In the genomic region with DNA sequence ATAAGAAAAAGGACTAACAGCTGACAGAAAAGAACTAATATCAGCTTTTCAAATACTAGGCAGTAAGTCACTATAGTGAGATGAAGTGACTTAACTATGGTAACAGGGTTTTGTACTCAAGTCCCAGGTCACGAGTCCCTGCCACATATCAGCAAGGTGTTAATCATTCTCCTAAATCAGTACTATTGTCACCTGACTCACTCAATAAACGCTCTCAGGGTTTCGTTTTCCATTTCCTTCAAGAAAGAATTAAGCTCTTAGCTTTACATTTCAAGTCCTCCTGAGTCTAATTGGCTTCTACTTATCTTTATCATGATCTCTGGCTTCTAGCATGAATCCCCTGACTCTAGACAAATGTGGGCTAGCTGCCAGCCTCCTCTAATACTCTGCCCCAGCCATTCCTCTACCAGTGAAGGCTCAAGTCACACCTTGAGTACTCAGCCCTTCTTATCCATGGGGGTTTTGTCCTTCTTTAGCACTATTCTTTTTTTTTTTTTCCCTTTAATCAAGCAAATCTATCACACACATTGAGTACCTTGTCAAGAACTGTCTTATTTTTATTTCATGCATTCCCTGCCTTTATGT, we compare ENCODE assay signal across 11 cellular contexts. TPM values are rescaled to one million over a fixed set of nuclear protein-coding genes. Genes with fewer than 3 reads are reported as not detected.
DNase-seq lines count a peak whose midpoint lies in the region; ATAC-seq and TF ChIP-seq lines count a peak whose summit lies in the region.
"Had no signal": no experiment of that assay in that cellular context is flagged by ENCODE, and none has a peak within 500 bp of the region (broad histone marks: within the 10 kb centered on the region; RNA-seq: fewer than 3 reads in every experiment).

No MANE protein-coding gene starts in this region.

- H3K4me1 Mint-ChIP-seq in activated T-cell treated with anti-CD3 and anti-CD28 coated beads, Interleukin-2, amount 50 U/mL, for 72 hours (ENCODE audit: low read depth) = peaks cover 6% of the 10 kb centered on the region
- peaks cover 14% of the 10 kb centered on the region for H3K4me1 Mint-ChIP-seq in T-helper 17 cell

- no peaks in the 10 kb centered on the region for H3K27me3 ChIP-seq in kidney epithelial cell (ENCODE audit: control insufficient read depth, insufficient read depth, low read length)
- no peaks in the 10 kb centered on the region for H3K27me3 ChIP-seq in stomach
- H3K27me3 ChIP-seq: right atrium auricular region had no signal

- WGBS in stomach, 5 donors = 25 to 51% (median 44%) methylated on average over 3 of the region's 3 CpGs

- peak in 1 of 2 donors; percentile 72 for ATAC-seq in activated T-cell treated with anti-CD3 and anti-CD28 coated beads, Interleukin-2, amount 50 U/mL, for 72 hours (replicated peaks in 1 of 2)
- peak; percentile 69 for ATAC-seq in T-helper 17 cell

- peaks cover 3 to 58% of the 10 kb centered on the region in 2 donors for H3K36me3 Mint-ChIP-seq in activated T-cell treated with anti-CD3 and anti-CD28 coated beads, Interleukin-2, amount 50 U/mL, for 72 hours (ENCODE audit: insufficient read depth in 2 of 2)
- no peaks in the 10 kb centered on the region for H3K36me3 Mint-ChIP-seq in T-helper 17 cell (ENCODE audit: low read depth)

- H3K27me3 Mint-ChIP-seq in activated T-cell treated with anti-CD3 and anti-CD28 coated beads, Interleukin-2, amount 50 U/mL, for 72 hours (ENCODE audit: low read depth) = no peaks in the 10 kb centered on the region
- no peaks in the 10 kb centered on the region for H3K27me3 Mint-ChIP-seq in T-helper 17 cell

- H3K27ac Mint-ChIP-seq in activated T-cell treated with anti-CD3 and anti-CD28 coated beads, Interleukin-2, amount 50 U/mL, for 72 hours = peak overlapping the region; percentile 10
- peak overlapping the region; percentile 53 for H3K27ac Mint-ChIP-seq in T-helper 17 cell

- intact Hi-C loops in stomach (cut with DNase I; ENCODE audit: low total_unique reads) = no loop called here

- peak overlapping the region; percentile 58 to 85 (median 69) for H3K27ac ChIP-seq in stomach
- H3K27ac ChIP-seq: right atrium auricular region had no signal

- no peaks in the 10 kb centered on the region for H3K9me3 ChIP-seq in T-helper 17 cell (ENCODE audit: control insufficient read depth, low read length, poor library complexity, severe bottlenecking)
- H3K9me3 ChIP-seq in stomach = no peaks in the 10 kb centered on the region
- H3K9me3 ChIP-seq: right atrium auricular region had no signal

- H3K9me3 Mint-ChIP-seq in activated T-cell treated with anti-CD3 and anti-CD28 coated beads, Interleukin-2, amount 50 U/mL, for 72 hours = no peaks in the 10 kb centered on the region

- H3K4me1 ChIP-seq in stomach = peaks cover 4 to 20% (median 8%) of the 10 kb centered on the region in 4 donors
- H3K4me1 ChIP-seq: right atrium auricular region had no signal

- TF ChIP-seq POLR2A in stomach (IDR thresholded peaks at IDR 0.05) = no peak

- H3K4me3 ChIP-seq in kidney epithelial cell (ENCODE audit: low read depth, low read length) (no peak overlapping the region), stomach (no peak overlapping the region)
- H3K4me3 ChIP-seq: right atrium auricular region had no signal

- peaks cover 1% of the 10 kb centered on the region for H3K36me3 ChIP-seq in kidney epithelial cell (ENCODE audit: control insufficient read depth, insufficient read depth, low read length)
- peaks cover 0 to 11% (median 0%) of the 10 kb centered on the region in 4 donors for H3K36me3 ChIP-seq in stomach
- H3K36me3 ChIP-seq: right atrium auricular region had no signal

- TF ChIP-seq EP300 in stomach (IDR thresholded peaks at IDR 0.05) = no peak

- H3K4me3 Mint-ChIP-seq in activated T-cell treated with anti-CD3 and anti-CD28 coated beads, Interleukin-2, amount 50 U/mL, for 72 hours = no peak overlapping the region
- peak overlapping the region; percentile 63 for H3K4me3 Mint-ChIP-seq in T-helper 17 cell

- TF ChIP-seq CTCF in kidney epithelial cell (IDR thresholded peaks at IDR 0.05; ENCODE audit: insufficient read depth, low read length, poor library complexity, severe bottlenecking) (no peak), stomach (IDR thresholded peaks at IDR 0.05) (no peak)

- no peak for DNase-seq in activated T-cell treated with anti-CD3 and anti-CD28 coated beads, Interleukin-2, amount 50 U/mL, for 72 hours
- DNase-seq in activated T-cell treated with anti-CD3 and anti-CD28 coated beads, Interleukin-2, amount 50 U/mL, for 48 hours = no peak
- DNase-seq in T-helper 17 cell = no peak
- peak; percentile 51 for DNase-seq in kidney epithelial cell (ENCODE audit: low read depth)
- DNase-seq in stomach = peak; percentile 67
- DNase-seq in SK-N-DZ (ENCODE audit: low spot score) = no peak
- DNase-seq in NCI-H774 (lab: John Stamatoyannopoulos, UW) = no peak
- no peak for DNase-seq in NCI-H748 treated with DMSO at 0.1 percent for 48 hours (lab: John Stamatoyannopoulos, UW)
- DNase-seq: cerebellar nuclear complex, NCI-H1048 had no signal

RNA-seq across cellular contexts. Expression of a gene that starts 20.1 kb away (rescaled TPM):
- 10 to 100 TPM; 76.9 to 80.8 TPM for total RNA-seq in activated T-cell treated with anti-CD3 and anti-CD28 coated beads, Interleukin-2, amount 50 U/mL, for 72 hours
- total RNA-seq in T-helper 17 cell (1 to 10 TPM; 3.2 to 8.6 TPM), kidney epithelial cell (10.2 TPM in 2 replicates), stomach (10 to 100 TPM in 1 of 5 donors, 1 to 10 TPM in 2, under 1 TPM in 2; 0.29 to 11.1 (median 9.0) TPM)
- 1 to 10 TPM in 2 of 3 donors, under 1 TPM in 1; 0.61 to 3.2 (median 1.7) TPM for polyA plus RNA-seq in stomach
- 55.5 and 65.5 TPM in 2 replicates for polyA plus RNA-seq in SK-N-DZ (2014; cell fraction: cytosol; rRNA removed)
- polyA plus RNA-seq in SK-N-DZ (2014; cell fraction: nucleus; rRNA removed) = 42.2 and 45.1 TPM in 2 replicates

Comparison
In these comparisons a context has a peak if more than half of its experiments do, and no peak if none do; other contexts are left out.
1. DNase-seq: peak in kidney epithelial cell (single experiment) and stomach (single experiment); none in activated T-cell treated with anti-CD3 and anti-CD28 coated beads, Interleukin-2, amount 50 U/mL, for 72 hours (0 of 2), activated T-cell treated with anti-CD3 and anti-CD28 coated beads, Interleukin-2, amount 50 U/mL, for 48 hours (0 of 2), T-helper 17 cell (0 of 3), SK-N-DZ (single experiment), NCI-H774 (single experiment) and NCI-H748 treated with DMSO at 0.1 percent for 48 hours (single experiment).